Comparison of ENCODE assay signal across 25 cellular contexts in genomic region chr5:15703901-15704300, GRCh38.
DNase-seq lines count a peak whose midpoint lies in the region; ATAC-seq, FAIRE-seq and TF ChIP-seq lines count a peak whose summit lies in the region.
"Had no signal": no experiment of that assay in that cellular context is flagged by ENCODE, and none has a peak within 500 bp of the region (broad histone marks: within the 10 kb centered on the region; RNA-seq: fewer than 3 reads in every experiment).

No MANE protein-coding gene starts in this region.

- ATAC-seq in GM23338, result peak; percentile 41; the same call in 2 of the 3 replicates
- peak; percentile 62 for ATAC-seq in left ventricle myocardium superior
- peak; percentile 73 for ATAC-seq in sciatic nerve
- ATAC-seq: activated naive CD8-positive, alpha-beta T cell treated with anti-CD3 and anti-CD28 coated beads, Interleukin-2, amount 50 U/mL, for 24 hours; HCT116; HepG2; naive thymus-derived CD4-positive, alpha-beta T cell; stimulated activated naive B cell treated with anti-CD40 and anti-IgM and Interleukin-4, amounts not matched to agents 10 μg/mL and 1 μg/mL and 100 μg/mL, for 72 hours had no signal

- H3K9me3 ChIP-seq in astrocyte (ENCODE audit: insufficient read depth, low read depth, low read length) (no peaks in the 10 kb centered on the region), tibial artery (no peaks in the 10 kb centered on the region)
- H3K9me3 ChIP-seq: breast epithelium, thoracic aorta had no signal

- peaks cover 16% of the 10 kb centered on the region for H3K79me2 ChIP-seq in GM23338 (replicated peaks; ENCODE audit: insufficient read depth)
- peaks cover 17% of the 10 kb centered on the region for H3K79me2 ChIP-seq in astrocyte (ENCODE audit: insufficient read depth, low read length)

- H3K27me3 ChIP-seq in GM23338 (ENCODE audit: insufficient read depth) (no peaks in the 10 kb centered on the region), astrocyte (ENCODE audit: insufficient read depth, low read length) (no peaks in the 10 kb centered on the region), tibial artery (no peaks in the 10 kb centered on the region)
- H3K27me3 ChIP-seq: breast epithelium had no signal

- H3K9me3 Mint-ChIP-seq in GM23338 (no peaks in the 10 kb centered on the region), astrocyte (ENCODE audit: unreplicated experiment) (no peaks in the 10 kb centered on the region)

- H3K36me3 Mint-ChIP-seq in GM23338 (ENCODE audit: low read depth), result no peaks in the 10 kb centered on the region
- peaks cover under 1% of the 10 kb centered on the region for H3K36me3 Mint-ChIP-seq in astrocyte (ENCODE audit: low read depth, unreplicated experiment)
- H3K36me3 Mint-ChIP-seq: naive thymus-derived CD4-positive, alpha-beta T cell; stimulated activated naive B cell treated with anti-CD40 and anti-IgM and Interleukin-4, amounts not matched to agents 10 μg/mL and 1 μg/mL and 100 μg/mL, for 72 hours had no signal

- intact Hi-C loops in left ventricle myocardium superior (cut with micrococcal nuclease) (no loop called here), sciatic nerve (cut with DNase I) (no loop called here), tibial artery (cut with DNase I; ENCODE audit: low total_unique reads) (no loop called here)

- peaks cover 5% of the 10 kb centered on the region; the same call in 1 of the 2 replicates for H3K9me2 ChIP-seq in GM23338 (ENCODE audit: insufficient read depth)

- H2AFZ ChIP-seq in GM23338 (no peak overlapping the region), astrocyte (ENCODE audit: low read depth, low read length) (no peak overlapping the region)

- DNase-seq in GM23338 (ENCODE audit: low spot score) (no peak), astrocyte (ENCODE audit: low read depth) (no peak), left ventricle myocardium superior (no peak), sciatic nerve (ENCODE audit: low spot score) (no peak), tibial artery (no peak), NCI-H774 (lab: John Stamatoyannopoulos, UW) (no peak), nucleus accumbens (lab: John Stamatoyannopoulos, UW) (no peak)
- DNase-seq: activated effector memory CD4-positive, alpha-beta T cell treated with Interleukin-2 at 50 U/mL for 16 hours; activated naive CD8-positive, alpha-beta T cell treated with anti-CD3 and anti-CD28 coated beads, Interleukin-2, amount 50 U/mL, for 24 hours; cortex of kidney; DMS79; hippocampal formation; naive thymus-derived CD4-positive, alpha-beta T cell; NCI-H1105 treated with DMSO at 0.1 percent for 48 hours; NCI-H2081 treated with DMSO at 0.1 percent for 48 hours; NCI-H446 treated with DMSO at 0.1 percent for 48 hours; posterior cingulate gyrus; stimulated activated CD4-positive, alpha-beta T cell treated with anti-CD3 and anti-CD28 coated beads, Interleukin-1b, Interleukin-23, amount 100 ng/mL, for 48 hours; stimulated activated naive B cell treated with anti-CD40 and anti-IgM and Interleukin-4, amounts not matched to agents 10 μg/mL and 1 μg/mL and 100 μg/mL, for 72 hours; SW 1271 had no signal

- no peaks in the 10 kb centered on the region for H3F3A ChIP-seq in GM23338 (replicated peaks; ENCODE audit: low read depth)

- peaks cover 28% of the 10 kb centered on the region for H3K4me1 ChIP-seq in GM23338 (ENCODE audit: insufficient read depth)
- H3K4me1 ChIP-seq in astrocyte (ENCODE audit: insufficient read depth, low read length), result peaks cover 2% of the 10 kb centered on the region
- H3K4me1 ChIP-seq in tibial artery, result peaks cover 0 to 44% (median 7%) of the 10 kb centered on the region in 4 donors
- H3K4me1 ChIP-seq: breast epithelium had no signal

- H3K9ac ChIP-seq in astrocyte (ENCODE audit: low read length), result no peak overlapping the region

- TF ChIP-seq CTCF in GM23338 (conservative IDR thresholded peaks at IDR 0.05; ENCODE audit: low read depth in 2 of 2) (no peak), astrocyte (IDR thresholded peaks at IDR 0.05; ENCODE audit: insufficient read depth, low read depth, low read length) (no peak), tibial artery (IDR thresholded peaks at IDR 0.05) (no peak)

- no peaks in the 10 kb centered on the region for H3K27me3 Mint-ChIP-seq in GM23338 (ENCODE audit: insufficient read depth, low read depth, poor library complexity)
- no peaks in the 10 kb centered on the region for H3K27me3 Mint-ChIP-seq in astrocyte (ENCODE audit: low read depth, unreplicated experiment)
- H3K27me3 Mint-ChIP-seq: activated naive CD8-positive, alpha-beta T cell treated with anti-CD3 and anti-CD28 coated beads, Interleukin-2, amount 50 U/mL, for 24 hours; stimulated activated naive B cell treated with anti-CD40 and anti-IgM and Interleukin-4, amounts not matched to agents 10 μg/mL and 1 μg/mL and 100 μg/mL, for 72 hours had no signal

- H3K4me1 Mint-ChIP-seq in GM23338 (peaks cover 19% of the 10 kb centered on the region), astrocyte (ENCODE audit: low read depth, unreplicated experiment) (peaks cover 24% of the 10 kb centered on the region)
- H3K4me1 Mint-ChIP-seq: activated naive CD8-positive, alpha-beta T cell treated with anti-CD3 and anti-CD28 coated beads, Interleukin-2, amount 50 U/mL, for 24 hours; naive thymus-derived CD4-positive, alpha-beta T cell; stimulated activated naive B cell treated with anti-CD40 and anti-IgM and Interleukin-4, amounts not matched to agents 10 μg/mL and 1 μg/mL and 100 μg/mL, for 72 hours had no signal

- H3K27ac Mint-ChIP-seq in GM23338 (no peak overlapping the region), astrocyte (ENCODE audit: unreplicated experiment) (peak overlapping the region; percentile 76)
- H3K27ac Mint-ChIP-seq: activated naive CD8-positive, alpha-beta T cell treated with anti-CD3 and anti-CD28 coated beads, Interleukin-2, amount 50 U/mL, for 24 hours; naive thymus-derived CD4-positive, alpha-beta T cell; stimulated activated naive B cell treated with anti-CD40 and anti-IgM and Interleukin-4, amounts not matched to agents 10 μg/mL and 1 μg/mL and 100 μg/mL, for 72 hours had no signal

- no peaks in the 10 kb centered on the region for H3K36me3 ChIP-seq in GM23338 (ENCODE audit: insufficient read depth)
- no peaks in the 10 kb centered on the region for H3K36me3 ChIP-seq in astrocyte (ENCODE audit: insufficient read depth, low read length)
- no peaks in the 10 kb centered on the region for H3K36me3 ChIP-seq in tibial artery
- H3K36me3 ChIP-seq: breast epithelium, thoracic aorta had no signal

- H3K27ac ChIP-seq in GM23338 (ENCODE audit: low read depth), result peak overlapping the region; percentile 45
- no peak overlapping the region for H3K27ac ChIP-seq in astrocyte (ENCODE audit: low read depth, low read length)
- no peak overlapping the region for H3K27ac ChIP-seq in tibial artery
- H3K27ac ChIP-seq: breast epithelium, thoracic aorta had no signal

- no peak overlapping the region for H3K4me2 ChIP-seq in GM23338
- H3K4me2 ChIP-seq in astrocyte (ENCODE audit: low read length), result no peak overlapping the region

- H4K20me1 ChIP-seq in GM23338 (replicated peaks; ENCODE audit: insufficient read depth) (no peaks in the 10 kb centered on the region), astrocyte (ENCODE audit: insufficient read depth, low read length) (peaks cover 16% of the 10 kb centered on the region)

- no peak for FAIRE-seq in astrocyte (lab: Jason Lieb, UNC)
- FAIRE-seq: HepG2, islet of Langerhans had no signal

- no peak overlapping the region for H3K4me3 ChIP-seq in GM23338
- no peak overlapping the region for H3K4me3 ChIP-seq in astrocyte (ENCODE audit: insufficient read depth, low read depth, low read length)
- H3K4me3 ChIP-seq in tibial artery, result no peak overlapping the region
- H3K4me3 ChIP-seq: breast epithelium, thoracic aorta had no signal

- H3K4me3 Mint-ChIP-seq in GM23338 (no peak overlapping the region), astrocyte (ENCODE audit: unreplicated experiment) (no peak overlapping the region)
- H3K4me3 Mint-ChIP-seq: activated naive CD8-positive, alpha-beta T cell treated with anti-CD3 and anti-CD28 coated beads, Interleukin-2, amount 50 U/mL, for 24 hours; naive thymus-derived CD4-positive, alpha-beta T cell; stimulated activated naive B cell treated with anti-CD40 and anti-IgM and Interleukin-4, amounts not matched to agents 10 μg/mL and 1 μg/mL and 100 μg/mL, for 72 hours had no signal

TF ChIP-seq in GM23338, 12 proteins besides CTCF, POLR2A, EP300 and RAD21:
- TF ChIP-seq POLR2AphosphoS5 (IDR thresholded peaks at IDR 0.05; ENCODE audit: low read depth), result no peak
- no peak for TF ChIP-seq EZH2phosphoT487 (IDR thresholded peaks at IDR 0.05; ENCODE audit: unreplicated experiment)
TF ChIP-seq in GM23338: peak in this region for 0.
